In the genomic region with DNA sequence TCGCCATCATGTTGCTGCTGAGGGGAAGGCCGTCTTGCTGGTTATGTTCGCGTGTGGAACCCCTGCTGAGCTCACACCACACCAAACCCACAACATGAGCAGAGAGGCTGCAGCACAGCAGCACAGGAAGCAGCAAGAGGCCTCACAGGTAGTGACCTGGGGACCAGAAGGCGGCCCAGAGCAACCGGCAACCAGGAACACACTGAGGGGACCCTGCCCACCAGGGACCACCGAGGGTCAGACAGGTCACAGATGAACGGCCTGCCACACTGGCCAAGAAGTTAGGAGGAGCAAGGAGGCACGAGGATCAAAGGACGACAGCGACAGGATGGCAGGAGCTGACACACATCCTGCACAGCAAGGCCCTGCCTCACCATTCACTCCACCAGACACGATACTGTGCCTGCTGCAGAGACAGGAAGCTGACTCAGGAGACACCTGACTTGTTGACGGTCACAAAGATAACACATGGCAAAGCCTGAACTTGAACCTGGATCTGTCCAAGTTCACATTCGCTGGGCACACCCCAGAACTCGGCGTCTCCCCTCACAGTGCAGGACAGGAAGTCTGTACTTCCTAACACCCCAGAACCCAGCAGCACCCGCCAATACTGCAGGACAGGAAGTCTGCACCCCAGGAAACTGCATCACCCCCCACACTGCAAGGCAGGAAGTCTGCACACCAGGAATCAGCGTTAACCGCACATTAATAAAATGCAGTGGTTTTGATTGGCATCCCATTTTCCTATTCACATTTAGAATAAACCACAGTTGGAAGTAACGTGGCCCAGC, we compare ENCODE assay signal across 1 cellular context.
A peak's percentile ranks its signal among the peaks of the same experiment; 100 is the strongest.
TF ChIP-seq lines count a peak whose summit lies in the region.

No MANE protein-coding gene starts in this region.

TF ChIP-seq in HepG2, 621 proteins besides CTCF, POLR2A, EP300 and RAD21 (continued from another document):
- TF ChIP-seq, protein P1, sequence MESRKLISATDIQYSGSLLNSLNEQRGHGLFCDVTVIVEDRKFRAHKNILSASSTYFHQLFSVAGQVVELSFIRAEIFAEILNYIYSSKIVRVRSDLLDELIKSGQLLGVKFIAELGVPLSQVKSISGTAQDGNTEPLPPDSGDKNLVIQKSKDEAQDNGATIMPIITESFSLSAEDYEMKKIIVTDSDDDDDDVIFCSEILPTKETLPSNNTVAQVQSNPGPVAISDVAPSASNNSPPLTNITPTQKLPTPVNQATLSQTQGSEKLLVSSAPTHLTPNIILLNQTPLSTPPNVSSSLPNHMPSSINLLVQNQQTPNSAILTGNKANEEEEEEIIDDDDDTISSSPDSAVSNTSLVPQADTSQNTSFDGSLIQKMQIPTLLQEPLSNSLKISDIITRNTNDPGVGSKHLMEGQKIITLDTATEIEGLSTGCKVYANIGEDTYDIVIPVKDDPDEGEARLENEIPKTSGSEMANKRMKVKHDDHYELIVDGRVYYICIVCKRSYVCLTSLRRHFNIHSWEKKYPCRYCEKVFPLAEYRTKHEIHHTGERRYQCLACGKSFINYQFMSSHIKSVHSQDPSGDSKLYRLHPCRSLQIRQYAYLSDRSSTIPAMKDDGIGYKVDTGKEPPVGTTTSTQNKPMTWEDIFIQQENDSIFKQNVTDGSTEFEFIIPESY (CRISPR knock-in tag; IDR thresholded peaks at IDR 0.05): 0 out of 2 replicates have a peak, but pooled peaks have one; percentile 39
